32 cellular contexts compared by ENCODE assay signal in the genomic region with DNA sequence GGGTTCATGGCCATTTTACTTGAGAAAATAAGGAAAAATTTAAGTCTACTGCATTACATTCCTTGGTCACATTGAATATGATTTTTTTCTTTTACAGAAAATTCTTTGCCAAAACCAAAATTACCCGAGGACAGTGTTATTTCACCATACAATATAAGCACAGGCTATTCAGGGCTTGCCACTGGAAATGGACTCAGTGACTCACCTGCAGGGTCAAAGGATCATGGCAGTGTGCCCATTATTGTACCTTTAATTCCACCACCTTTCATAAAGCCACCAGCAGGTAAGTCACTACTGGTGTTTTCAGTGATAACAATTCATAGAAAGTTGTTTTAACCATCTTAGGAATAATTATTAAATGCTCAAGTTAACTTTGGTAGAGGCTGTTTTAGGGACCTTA. TPM values are rescaled to one million over a fixed set of nuclear protein-coding genes. Genes with fewer than 3 reads are reported as not detected.
"Had no signal": no experiment of that assay in that cellular context is flagged by ENCODE, and none has a peak within 500 bp of the region (broad histone marks: within the 10 kb centered on the region; RNA-seq: fewer than 3 reads in every experiment).

No MANE protein-coding gene starts in this region.

- H3K36me3 Mint-ChIP-seq: activated naive CD8-positive, alpha-beta T cell; stimulated activated effector memory CD8-positive, alpha-beta T cell treated with anti-CD3 and anti-CD28 coated beads, Interleukin-12 subunit alpha, Interleukin-12 subunit beta, amount 100 ng/mL, for 72 hours had no signal

- FAIRE-seq: colon, endothelial cell of umbilical vein, keratinocyte had no signal

- H3K27ac Mint-ChIP-seq: activated B cell treated with CpG ODN at 0.5 μM for 24 hours; activated CD4-positive, alpha-beta T cell treated with anti-CD3 and anti-CD28 coated beads for 36 hours; activated naive CD8-positive, alpha-beta T cell; activated T-cell treated with anti-CD3 and anti-CD28 coated beads, Interleukin-2, amount 50 U/mL, for 24 hours; activated T-helper 17 cell treated with anti-CD3 and anti-CD28 coated beads, Interleukin-2, amount 50 U/mL, for 72 hours; effector memory CD8-positive, alpha-beta T cell; mesothelial cell of epicardium; nephron; stimulated activated effector memory CD8-positive, alpha-beta T cell treated with anti-CD3 and anti-CD28 coated beads, Interleukin-12 subunit alpha, Interleukin-12 subunit beta, amount 100 ng/mL, for 72 hours; stimulated activated naive CD8-positive, alpha-beta T cell treated with anti-CD3 and anti-CD28 coated beads, Interleukin-15, amount 100 ng/mL, for 72 hours; T-helper 1 cell treated with Interleukin-12 subunit alpha and Interleukin-12 subunit beta and Interleukin-4 antibody, amounts not matched to agents 30 μg/mL and 1 μg/mL, for 36 hours had no signal

- H3K9me3 ChIP-seq: adrenal gland, ascending aorta, esophagus squamous epithelium, heart right ventricle, left lung, neutrophil, ovary, prostate gland, right atrium auricular region, suprapubic skin, tibial nerve had no signal

- H3K4me1 ChIP-seq: left lung, suprapubic skin had no signal

- H3K9me3 Mint-ChIP-seq: activated B cell treated with CpG ODN at 0.5 μM for 24 hours; activated T-cell treated with anti-CD3 and anti-CD28 coated beads, Interleukin-2, amount 50 U/mL, for 24 hours; activated T-helper 17 cell treated with anti-CD3 and anti-CD28 coated beads, Interleukin-2, amount 50 U/mL, for 72 hours; central memory CD8-positive, alpha-beta T cell; effector memory CD8-positive, alpha-beta T cell; mesothelial cell of epicardium; nephron; stimulated activated effector memory CD8-positive, alpha-beta T cell treated with anti-CD3 and anti-CD28 coated beads, Interleukin-12 subunit alpha, Interleukin-12 subunit beta, amount 100 ng/mL, for 72 hours; stimulated activated naive CD8-positive, alpha-beta T cell treated with anti-CD3 and anti-CD28 coated beads, Interleukin-15, amount 100 ng/mL, for 72 hours; T-helper 1 cell treated with Interleukin-12 subunit alpha and Interleukin-12 subunit beta and Interleukin-4 antibody, amounts not matched to agents 30 μg/mL and 1 μg/mL, for 36 hours had no signal

- H3K27me3 ChIP-seq: adrenal gland, ascending aorta, brain microvascular endothelial cell, heart right ventricle, left lung, ovary, right atrium auricular region, suprapubic skin, tibial nerve had no signal

- DNase-seq: activated B cell treated with CpG ODN at 0.5 μM for 24 hours; activated CD4-positive, alpha-beta T cell treated with anti-CD3 and anti-CD28 coated beads for 36 hours; activated CD4-positive, alpha-beta T cell treated with anti-CD3 and anti-CD28 coated beads, Interleukin-2, amount 50 U/mL, for 4 hours; activated CD8-positive, alpha-beta memory T cell treated with anti-CD3 and anti-CD28 coated beads for 24 hours; activated CD8-positive, alpha-beta memory T cell treated with anti-CD3 and anti-CD28 coated beads, Interleukin-2, amount 50 U/mL, for 4 hours; activated T-cell treated with anti-CD3 and anti-CD28 coated beads, Interleukin-2, amount 50 U/mL, for 24 hours; adrenal gland; brain microvascular endothelial cell; effector memory CD8-positive, alpha-beta T cell; esophagus squamous epithelium; heart right ventricle; left lung; ovary; stimulated activated CD4-positive, alpha-beta T cell treated with anti-CD3 and anti-CD28 coated beads, Interleukin-12 subunit alpha, Interleukin-12 subunit beta, amount 100 ng/mL, for 4 hours; stimulated activated CD4-positive, alpha-beta T cell treated with anti-CD3 and anti-CD28 coated beads, Interleukin-1b, Interleukin-23, amount 100 ng/mL, for 48 hours; stimulated activated naive CD8-positive, alpha-beta T cell treated with anti-CD3 and anti-CD28 coated beads, Interleukin-15, amount 100 ng/mL, for 72 hours had no signal

- H3K4me1 Mint-ChIP-seq: activated B cell treated with CpG ODN at 0.5 μM for 24 hours; activated CD4-positive, alpha-beta T cell treated with anti-CD3 and anti-CD28 coated beads for 36 hours; activated T-helper 17 cell treated with anti-CD3 and anti-CD28 coated beads, Interleukin-2, amount 50 U/mL, for 72 hours; central memory CD8-positive, alpha-beta T cell; stimulated activated effector memory CD8-positive, alpha-beta T cell treated with anti-CD3 and anti-CD28 coated beads, Interleukin-12 subunit alpha, Interleukin-12 subunit beta, amount 100 ng/mL, for 72 hours; stimulated activated naive CD8-positive, alpha-beta T cell treated with anti-CD3 and anti-CD28 coated beads, Interleukin-15, amount 100 ng/mL, for 72 hours had no signal

- H3K27ac ChIP-seq: adrenal gland, ascending aorta, brain microvascular endothelial cell, esophagus squamous epithelium, heart right ventricle, left lung, neutrophil, ovary, prostate gland, right atrium auricular region, suprapubic skin, tibial nerve had no signal

- H3K36me3 ChIP-seq: adrenal gland, ascending aorta, brain microvascular endothelial cell, esophagus squamous epithelium, left lung, neutrophil, ovary, prostate gland, right atrium auricular region, suprapubic skin, tibial nerve had no signal

- H3K4me3 Mint-ChIP-seq: activated B cell treated with CpG ODN at 0.5 μM for 24 hours; activated CD4-positive, alpha-beta T cell treated with anti-CD3 and anti-CD28 coated beads for 36 hours; activated naive CD8-positive, alpha-beta T cell; activated T-cell treated with anti-CD3 and anti-CD28 coated beads, Interleukin-2, amount 50 U/mL, for 24 hours; activated T-helper 17 cell treated with anti-CD3 and anti-CD28 coated beads, Interleukin-2, amount 50 U/mL, for 72 hours; central memory CD8-positive, alpha-beta T cell; effector memory CD8-positive, alpha-beta T cell; mesothelial cell of epicardium; nephron; stimulated activated effector memory CD8-positive, alpha-beta T cell treated with anti-CD3 and anti-CD28 coated beads, Interleukin-12 subunit alpha, Interleukin-12 subunit beta, amount 100 ng/mL, for 72 hours; stimulated activated naive CD8-positive, alpha-beta T cell treated with anti-CD3 and anti-CD28 coated beads, Interleukin-15, amount 100 ng/mL, for 72 hours; T-helper 1 cell treated with Interleukin-12 subunit alpha and Interleukin-12 subunit beta and Interleukin-4 antibody, amounts not matched to agents 30 μg/mL and 1 μg/mL, for 36 hours had no signal

- H3K4me3 ChIP-seq: adrenal gland, ascending aorta, esophagus squamous epithelium, heart right ventricle, left lung, ovary, prostate gland, right atrium auricular region, suprapubic skin, tibial nerve had no signal

- ATAC-seq: activated CD4-positive, alpha-beta T cell treated with anti-CD3 and anti-CD28 coated beads for 36 hours; activated T-helper 17 cell treated with anti-CD3 and anti-CD28 coated beads, Interleukin-2, amount 50 U/mL, for 72 hours; effector memory CD8-positive, alpha-beta T cell; heart right ventricle; left lung; stimulated activated effector memory CD8-positive, alpha-beta T cell treated with anti-CD3 and anti-CD28 coated beads, Interleukin-12 subunit alpha, Interleukin-12 subunit beta, amount 100 ng/mL, for 72 hours; stimulated activated naive CD8-positive, alpha-beta T cell treated with anti-CD3 and anti-CD28 coated beads, Interleukin-15, amount 100 ng/mL, for 72 hours had no signal

RNA-seq across cellular contexts. Expression of a gene that starts 16.2 kb away (rescaled TPM):
- polyA plus RNA-seq: keratinocyte had no signal
